Comparison of ENCODE assay signal across 1 cellular context in the genomic region with DNA sequence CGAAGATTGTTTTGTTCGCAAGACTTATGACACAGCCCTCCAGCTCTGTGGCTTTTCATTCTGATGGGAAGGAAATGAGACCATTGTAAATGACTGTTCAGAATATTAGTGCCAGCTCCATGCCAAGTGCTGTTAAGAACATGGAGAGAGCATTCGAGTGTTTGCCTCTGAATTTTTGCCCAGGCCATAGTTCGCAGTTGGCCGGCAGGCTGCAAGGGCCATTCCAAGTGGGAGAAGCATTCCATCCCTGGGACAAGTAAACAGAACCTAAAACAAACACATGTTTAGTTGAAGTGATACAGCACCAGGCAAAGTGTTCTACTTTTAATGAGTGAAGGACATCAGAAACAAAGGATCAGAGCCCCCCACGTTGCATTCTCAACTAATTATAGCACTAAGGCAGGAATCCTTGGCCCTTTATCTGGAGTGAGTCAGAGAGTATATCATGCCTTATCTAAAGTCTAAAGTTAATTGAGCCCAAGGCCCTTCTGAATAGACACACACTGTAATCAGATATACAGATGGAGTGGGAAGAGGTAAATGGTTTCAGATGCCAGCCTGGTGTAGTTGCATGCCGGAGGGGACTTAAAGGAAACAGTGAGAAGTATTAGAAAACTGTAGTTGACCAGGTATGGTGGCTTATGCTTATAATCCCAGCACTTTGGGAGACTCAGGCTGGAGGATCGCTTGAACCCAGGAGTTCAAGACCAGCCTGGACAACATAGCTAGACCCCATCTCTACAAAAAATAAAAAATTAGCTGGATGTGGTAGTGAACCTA.
TF ChIP-seq lines count a peak whose summit lies in the region.

No MANE protein-coding gene starts in this region.

TF ChIP-seq in HEK293, 187 proteins besides CTCF, POLR2A, EP300 and RAD21 (continued from another document):
- TF ChIP-seq, protein P1, sequence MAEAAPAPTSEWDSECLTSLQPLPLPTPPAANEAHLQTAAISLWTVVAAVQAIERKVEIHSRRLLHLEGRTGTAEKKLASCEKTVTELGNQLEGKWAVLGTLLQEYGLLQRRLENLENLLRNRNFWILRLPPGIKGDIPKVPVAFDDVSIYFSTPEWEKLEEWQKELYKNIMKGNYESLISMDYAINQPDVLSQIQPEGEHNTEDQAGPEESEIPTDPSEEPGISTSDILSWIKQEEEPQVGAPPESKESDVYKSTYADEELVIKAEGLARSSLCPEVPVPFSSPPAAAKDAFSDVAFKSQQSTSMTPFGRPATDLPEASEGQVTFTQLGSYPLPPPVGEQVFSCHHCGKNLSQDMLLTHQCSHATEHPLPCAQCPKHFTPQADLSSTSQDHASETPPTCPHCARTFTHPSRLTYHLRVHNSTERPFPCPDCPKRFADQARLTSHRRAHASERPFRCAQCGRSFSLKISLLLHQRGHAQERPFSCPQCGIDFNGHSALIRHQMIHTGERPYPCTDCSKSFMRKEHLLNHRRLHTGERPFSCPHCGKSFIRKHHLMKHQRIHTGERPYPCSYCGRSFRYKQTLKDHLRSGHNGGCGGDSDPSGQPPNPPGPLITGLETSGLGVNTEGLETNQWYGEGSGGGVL (tag by site-specific recombination; IDR thresholded peaks at IDR 0.05): 0 out of 2 replicates have a peak, but pooled peaks have one; percentile 46
- TF ChIP-seq YY2 (tag by site-specific recombination; IDR thresholded peaks at IDR 0.05) (no peak), GLI4 (tag by site-specific recombination; IDR thresholded peaks at IDR 0.05) (no peak), KLF1 (tag by site-specific recombination; IDR thresholded peaks at IDR 0.05) (no peak), ZBTB7A (tag by site-specific recombination; IDR thresholded peaks at IDR 0.05; ENCODE audit: low read depth) (no peak), GLIS2 (tag by site-specific recombination; IDR thresholded peaks at IDR 0.05) (no peak; the same call in 1 of the 2 replicates), IKZF3 (tag by site-specific recombination; IDR thresholded peaks at IDR 0.05) (0 out of 2 replicates have a peak, but pooled peaks have one; percentile 26)
- TF ChIP-seq, protein P2, sequence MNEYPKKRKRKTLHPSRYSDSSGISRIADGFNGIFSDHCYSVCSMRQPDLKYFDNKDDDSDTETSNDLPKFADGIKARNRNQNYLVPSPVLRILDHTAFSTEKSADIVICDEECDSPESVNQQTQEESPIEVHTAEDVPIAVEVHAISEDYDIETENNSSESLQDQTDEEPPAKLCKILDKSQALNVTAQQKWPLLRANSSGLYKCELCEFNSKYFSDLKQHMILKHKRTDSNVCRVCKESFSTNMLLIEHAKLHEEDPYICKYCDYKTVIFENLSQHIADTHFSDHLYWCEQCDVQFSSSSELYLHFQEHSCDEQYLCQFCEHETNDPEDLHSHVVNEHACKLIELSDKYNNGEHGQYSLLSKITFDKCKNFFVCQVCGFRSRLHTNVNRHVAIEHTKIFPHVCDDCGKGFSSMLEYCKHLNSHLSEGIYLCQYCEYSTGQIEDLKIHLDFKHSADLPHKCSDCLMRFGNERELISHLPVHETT (tag by site-specific recombination; IDR thresholded peaks at IDR 0.05): no peak
- TF ChIP-seq, protein P3, sequence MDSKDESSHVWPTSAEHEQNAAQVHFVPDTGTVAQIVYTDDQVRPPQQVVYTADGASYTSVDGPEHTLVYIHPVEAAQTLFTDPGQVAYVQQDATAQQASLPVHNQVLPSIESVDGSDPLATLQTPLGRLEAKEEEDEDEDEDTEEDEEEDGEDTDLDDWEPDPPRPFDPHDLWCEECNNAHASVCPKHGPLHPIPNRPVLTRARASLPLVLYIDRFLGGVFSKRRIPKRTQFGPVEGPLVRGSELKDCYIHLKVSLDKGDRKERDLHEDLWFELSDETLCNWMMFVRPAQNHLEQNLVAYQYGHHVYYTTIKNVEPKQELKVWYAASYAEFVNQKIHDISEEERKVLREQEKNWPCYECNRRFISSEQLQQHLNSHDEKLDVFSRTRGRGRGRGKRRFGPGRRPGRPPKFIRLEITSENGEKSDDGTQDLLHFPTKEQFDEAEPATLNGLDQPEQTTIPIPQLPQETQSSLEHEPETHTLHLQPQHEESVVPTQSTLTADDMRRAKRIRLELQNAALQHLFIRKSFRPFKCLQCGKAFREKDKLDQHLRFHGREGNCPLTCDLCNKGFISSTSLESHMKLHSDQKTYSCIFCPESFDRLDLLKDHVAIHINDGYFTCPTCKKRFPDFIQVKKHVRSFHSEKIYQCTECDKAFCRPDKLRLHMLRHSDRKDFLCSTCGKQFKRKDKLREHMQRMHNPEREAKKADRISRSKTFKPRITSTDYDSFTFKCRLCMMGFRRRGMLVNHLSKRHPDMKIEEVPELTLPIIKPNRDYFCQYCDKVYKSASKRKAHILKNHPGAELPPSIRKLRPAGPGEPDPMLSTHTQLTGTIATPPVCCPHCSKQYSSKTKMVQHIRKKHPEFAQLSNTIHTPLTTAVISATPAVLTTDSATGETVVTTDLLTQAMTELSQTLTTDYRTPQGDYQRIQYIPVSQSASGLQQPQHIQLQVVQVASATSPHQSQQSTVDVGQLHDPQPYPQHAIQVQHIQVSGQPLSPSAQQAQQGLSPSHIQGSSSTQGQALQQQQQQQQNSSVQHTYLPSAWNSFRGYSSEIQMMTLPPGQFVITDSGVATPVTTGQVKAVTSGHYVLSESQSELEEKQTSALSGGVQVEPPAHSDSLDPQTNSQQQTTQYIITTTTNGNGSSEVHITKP (tag by site-specific recombination; IDR thresholded peaks at IDR 0.05): peak; percentile 81
TF ChIP-seq in HEK293: peak in this region for 19.
